ENCODE assay signal across 1 cellular context in genomic region chr13:47832458-47832972, GRCh38.
TF ChIP-seq lines count a peak whose summit lies in the region.

No MANE protein-coding gene starts in this region.

TF ChIP-seq in H1, 55 proteins besides CTCF, POLR2A, EP300 and RAD21:
- TF ChIP-seq BCL11A (IDR thresholded peaks at IDR 0.05; ENCODE audit: low read depth in 2 of 2, low read length in 2 of 2) (no peak), TAF7 (optimal IDR thresholded peaks at IDR 0.05; ENCODE audit: borderline replicate concordance, low read depth, low read length) (no peak)
